ENCODE assay signal across 15 cellular contexts in the genomic region with DNA sequence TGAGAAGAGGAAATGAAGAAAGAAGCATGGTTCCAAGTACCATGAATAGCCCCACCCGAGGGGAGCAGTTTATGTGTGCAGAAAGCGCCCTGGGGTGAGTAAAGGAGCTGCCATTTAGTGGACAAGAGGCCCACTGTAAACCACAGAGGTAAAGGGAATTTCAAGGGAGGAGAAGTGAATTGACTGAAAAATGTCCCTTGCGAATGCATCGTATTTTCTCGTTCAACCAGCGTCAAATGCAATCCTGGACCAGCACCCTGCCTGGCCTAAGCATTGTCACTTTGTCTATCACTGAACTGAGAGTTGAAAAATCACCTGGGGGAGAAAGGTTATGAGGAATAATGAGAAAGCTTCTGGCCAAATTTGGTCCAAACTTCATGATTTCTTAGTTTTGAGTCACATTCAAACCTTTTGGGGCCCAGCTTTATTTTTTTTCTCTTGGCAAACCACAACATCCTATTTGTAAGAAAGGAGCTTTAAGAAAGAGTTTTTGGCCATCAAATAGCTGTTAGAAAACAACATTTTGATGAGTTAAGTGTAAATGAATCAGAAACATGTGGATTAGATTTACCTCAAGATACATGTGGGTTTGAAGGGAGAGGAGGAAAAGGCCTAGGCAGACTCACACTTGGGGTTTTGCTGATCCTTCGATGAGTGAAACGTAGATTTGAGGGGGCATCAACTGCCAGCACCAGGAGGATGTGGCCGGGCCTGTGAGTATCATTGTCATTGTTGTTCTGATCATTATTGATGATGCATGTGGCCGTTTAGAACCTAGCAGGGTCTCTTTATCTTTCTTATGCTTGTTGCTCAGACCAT.
A peak's percentile ranks its signal among the peaks of the same experiment; 100 is the strongest.
DNase-seq lines count a peak whose midpoint lies in the region; ATAC-seq and TF ChIP-seq lines count a peak whose summit lies in the region.
"Had no signal": no experiment of that assay in that cellular context is flagged by ENCODE, and none has a peak within 500 bp of the region (broad histone marks: within the 10 kb centered on the region; RNA-seq: fewer than 3 reads in every experiment).

No MANE protein-coding gene starts in this region.

- no peak for TF ChIP-seq CTCF in mesothelial cell of epicardium (IDR thresholded peaks at IDR 0.05; ENCODE audit: unreplicated experiment)

- H3K27me3 Mint-ChIP-seq in activated naive CD8-positive, alpha-beta T cell treated with anti-CD3 and anti-CD28 coated beads, Interleukin-2, amount 50 U/mL, for 24 hours, result peaks cover 10% of the 10 kb centered on the region
- no peaks in the 10 kb centered on the region for H3K27me3 Mint-ChIP-seq in stimulated activated naive CD8-positive, alpha-beta T cell treated with anti-CD3 and anti-CD28 coated beads, Interleukin-15, Interleukin-2, amounts not matched to agents 100 ng/mL and 50 ng/mL, for 24 hours
- peaks cover 13% of the 10 kb centered on the region for H3K27me3 Mint-ChIP-seq in mesothelial cell of epicardium (ENCODE audit: low read depth)

- peak; percentile 65 for DNase-seq in activated naive CD4-positive, alpha-beta T cell treated with Interleukin-2 at 50 U/mL for 16 hours
- DNase-seq in activated naive CD4-positive, alpha-beta T cell treated with anti-CD3 and anti-CD28 coated beads, Interleukin-2, amount 50 U/mL, for 16 hours, result no peak
- DNase-seq in LHCN-M2 (ENCODE audit: low read depth) (peak; percentile 43), SHP77 treated with DMSO at 0.1 percent for 48 hours (lab: John Stamatoyannopoulos, UW) (no peak), superior temporal gyrus (ENCODE audit: extremely low spot score) (no peak), mesothelial cell of epicardium (ENCODE audit: low spot score in 2 of 2, unreplicated experiment in 2 of 2) (no peak)
- peak; percentile 57 for DNase-seq in activated naive CD8-positive, alpha-beta T cell treated with anti-CD3 and anti-CD28 coated beads, Interleukin-2, amount 50 U/mL, for 24 hours
- DNase-seq: AML-193, foreskin fibroblast, islet precursor cell, NCI-H2081, RPMI8226 had no signal

- no peak overlapping the region for H3K27ac Mint-ChIP-seq in activated naive CD8-positive, alpha-beta T cell treated with anti-CD3 and anti-CD28 coated beads, Interleukin-2, amount 50 U/mL, for 24 hours
- peak overlapping the region; percentile 76 for H3K27ac Mint-ChIP-seq in stimulated activated naive CD8-positive, alpha-beta T cell treated with anti-CD3 and anti-CD28 coated beads, Interleukin-15, Interleukin-2, amounts not matched to agents 100 ng/mL and 50 ng/mL, for 24 hours
- H3K27ac Mint-ChIP-seq in mesothelial cell of epicardium, result no peak overlapping the region
- H3K27ac Mint-ChIP-seq: type B pancreatic cell had no signal

- ATAC-seq in activated naive CD8-positive, alpha-beta T cell treated with anti-CD3 and anti-CD28 coated beads, Interleukin-2, amount 50 U/mL, for 24 hours, result peak; percentile 94

- peak overlapping the region; percentile 6 for H3K4me3 Mint-ChIP-seq in activated naive CD8-positive, alpha-beta T cell treated with anti-CD3 and anti-CD28 coated beads, Interleukin-2, amount 50 U/mL, for 24 hours
- H3K4me3 Mint-ChIP-seq in stimulated activated naive CD8-positive, alpha-beta T cell treated with anti-CD3 and anti-CD28 coated beads, Interleukin-15, Interleukin-2, amounts not matched to agents 100 ng/mL and 50 ng/mL, for 24 hours, result no peak overlapping the region
- no peak overlapping the region for H3K4me3 Mint-ChIP-seq in mesothelial cell of epicardium
- H3K4me3 Mint-ChIP-seq: nephron, type B pancreatic cell had no signal

- H3K4me1 Mint-ChIP-seq in activated naive CD8-positive, alpha-beta T cell treated with anti-CD3 and anti-CD28 coated beads, Interleukin-2, amount 50 U/mL, for 24 hours, result peaks cover 2% of the 10 kb centered on the region
- H3K4me1 Mint-ChIP-seq in stimulated activated naive CD8-positive, alpha-beta T cell treated with anti-CD3 and anti-CD28 coated beads, Interleukin-15, Interleukin-2, amounts not matched to agents 100 ng/mL and 50 ng/mL, for 24 hours (ENCODE audit: low read depth), result no peaks in the 10 kb centered on the region
- H3K4me1 Mint-ChIP-seq in mesothelial cell of epicardium, result no peaks in the 10 kb centered on the region

- H3K36me3 Mint-ChIP-seq in activated naive CD8-positive, alpha-beta T cell treated with anti-CD3 and anti-CD28 coated beads, Interleukin-2, amount 50 U/mL, for 24 hours (ENCODE audit: low read depth), result no peaks in the 10 kb centered on the region
- H3K36me3 Mint-ChIP-seq in stimulated activated naive CD8-positive, alpha-beta T cell treated with anti-CD3 and anti-CD28 coated beads, Interleukin-15, Interleukin-2, amounts not matched to agents 100 ng/mL and 50 ng/mL, for 24 hours (ENCODE audit: low read depth), result no peaks in the 10 kb centered on the region
- H3K36me3 Mint-ChIP-seq in mesothelial cell of epicardium, result no peaks in the 10 kb centered on the region
- H3K36me3 Mint-ChIP-seq: type B pancreatic cell had no signal

- H3K9me3 Mint-ChIP-seq in activated naive CD8-positive, alpha-beta T cell treated with anti-CD3 and anti-CD28 coated beads, Interleukin-2, amount 50 U/mL, for 24 hours, result no peaks in the 10 kb centered on the region
- no peaks in the 10 kb centered on the region for H3K9me3 Mint-ChIP-seq in stimulated activated naive CD8-positive, alpha-beta T cell treated with anti-CD3 and anti-CD28 coated beads, Interleukin-15, Interleukin-2, amounts not matched to agents 100 ng/mL and 50 ng/mL, for 24 hours
- H3K9me3 Mint-ChIP-seq in mesothelial cell of epicardium, result peaks cover 4% of the 10 kb centered on the region
- H3K9me3 Mint-ChIP-seq: nephron had no signal

Comparison
In these comparisons a context has a peak if more than half of its experiments do, and no peak if none do; other contexts are left out.
1. DNase-seq: peak in activated naive CD4-positive, alpha-beta T cell treated with Interleukin-2 at 50 U/mL for 16 hours (single experiment), LHCN-M2 (single experiment) and activated naive CD8-positive, alpha-beta T cell treated with anti-CD3 and anti-CD28 coated beads, Interleukin-2, amount 50 U/mL, for 24 hours (single experiment); none in activated naive CD4-positive, alpha-beta T cell treated with anti-CD3 and anti-CD28 coated beads, Interleukin-2, amount 50 U/mL, for 16 hours (single experiment), SHP77 treated with DMSO at 0.1 percent for 48 hours (single experiment), superior temporal gyrus (single experiment) and mesothelial cell of epicardium (0 of 2).